ENCODE assay signal across 1 cellular context in the genomic region with DNA sequence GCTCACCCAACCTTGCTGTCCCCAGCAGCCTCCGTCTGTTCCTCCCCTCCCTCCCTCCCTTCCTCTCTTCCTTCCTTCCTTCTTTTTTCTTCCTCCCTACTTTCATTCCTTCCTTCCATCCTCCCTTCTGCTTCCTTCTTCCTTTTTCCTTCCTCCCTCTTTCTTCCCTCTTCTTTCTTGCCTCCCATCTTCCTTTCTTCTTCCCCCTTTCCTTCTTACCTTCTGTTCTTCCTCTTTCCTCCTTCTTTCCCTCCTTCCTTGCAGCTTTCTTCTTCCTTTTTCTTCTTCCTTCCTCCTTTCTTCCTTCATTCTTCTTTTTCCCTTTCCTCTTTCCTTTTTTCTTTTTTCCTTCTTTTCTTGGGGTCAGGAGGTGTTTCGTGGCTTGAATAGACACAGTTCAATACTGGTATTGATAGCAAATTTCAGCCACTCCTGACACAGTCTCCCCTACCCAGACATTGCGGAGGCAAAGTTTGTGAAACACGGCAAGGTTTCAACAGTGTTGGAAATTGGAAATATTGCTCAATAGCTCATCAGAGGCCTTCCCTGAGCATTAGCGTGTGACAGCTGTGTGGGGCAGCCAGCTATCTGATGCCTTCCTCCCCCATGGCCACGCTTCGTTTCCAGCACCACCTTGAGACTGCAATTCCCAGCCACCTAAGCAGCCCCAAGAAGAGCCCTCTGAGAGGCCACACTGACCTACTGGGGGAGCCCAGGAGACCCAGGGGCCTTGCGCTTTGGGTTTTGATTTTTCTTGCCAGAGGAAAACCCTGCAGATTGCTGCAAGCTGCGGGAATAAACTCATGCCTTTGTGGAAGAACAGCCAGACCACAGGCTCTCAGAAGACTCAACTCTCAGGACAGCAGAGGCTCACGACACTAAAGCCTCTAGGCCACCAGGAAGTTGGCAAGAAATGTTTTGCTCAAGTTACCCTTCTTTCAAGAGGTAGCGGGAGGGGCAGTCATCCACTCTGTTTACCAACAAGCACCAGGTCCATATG.
A peak's percentile ranks its signal among the peaks of the same experiment; 100 is the strongest.
TF ChIP-seq lines count a peak whose summit lies in the region.

No MANE protein-coding gene starts in this region.

TF ChIP-seq in HepG2, 621 proteins besides CTCF, POLR2A, EP300 and RAD21 (continued from another document):
- TF ChIP-seq, protein P1, sequence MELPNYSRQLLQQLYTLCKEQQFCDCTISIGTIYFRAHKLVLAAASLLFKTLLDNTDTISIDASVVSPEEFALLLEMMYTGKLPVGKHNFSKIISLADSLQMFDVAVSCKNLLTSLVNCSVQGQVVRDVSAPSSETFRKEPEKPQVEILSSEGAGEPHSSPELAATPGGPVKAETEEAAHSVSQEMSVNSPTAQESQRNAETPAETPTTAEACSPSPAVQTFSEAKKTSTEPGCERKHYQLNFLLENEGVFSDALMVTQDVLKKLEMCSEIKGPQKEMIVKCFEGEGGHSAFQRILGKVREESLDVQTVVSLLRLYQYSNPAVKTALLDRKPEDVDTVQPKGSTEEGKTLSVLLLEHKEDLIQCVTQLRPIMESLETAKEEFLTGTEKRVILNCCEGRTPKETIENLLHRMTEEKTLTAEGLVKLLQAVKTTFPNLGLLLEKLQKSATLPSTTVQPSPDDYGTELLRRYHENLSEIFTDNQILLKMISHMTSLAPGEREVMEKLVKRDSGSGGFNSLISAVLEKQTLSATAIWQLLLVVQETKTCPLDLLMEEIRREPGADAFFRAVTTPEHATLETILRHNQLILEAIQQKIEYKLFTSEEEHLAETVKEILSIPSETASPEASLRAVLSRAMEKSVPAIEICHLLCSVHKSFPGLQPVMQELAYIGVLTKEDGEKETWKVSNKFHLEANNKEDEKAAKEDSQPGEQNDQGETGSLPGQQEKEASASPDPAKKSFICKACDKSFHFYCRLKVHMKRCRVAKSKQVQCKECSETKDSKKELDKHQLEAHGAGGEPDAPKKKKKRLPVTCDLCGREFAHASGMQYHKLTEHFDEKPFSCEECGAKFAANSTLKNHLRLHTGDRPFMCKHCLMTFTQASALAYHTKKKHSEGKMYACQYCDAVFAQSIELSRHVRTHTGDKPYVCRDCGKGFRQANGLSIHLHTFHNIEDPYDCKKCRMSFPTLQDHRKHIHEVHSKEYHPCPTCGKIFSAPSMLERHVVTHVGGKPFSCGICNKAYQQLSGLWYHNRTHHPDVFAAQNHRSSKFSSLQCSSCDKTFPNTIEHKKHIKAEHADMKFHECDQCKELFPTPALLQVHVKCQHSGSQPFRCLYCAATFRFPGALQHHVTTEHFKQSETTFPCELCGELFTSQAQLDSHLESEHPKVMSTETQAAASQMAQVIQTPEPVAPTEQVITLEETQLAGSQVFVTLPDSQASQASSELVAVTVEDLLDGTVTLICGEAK (IDR thresholded peaks at IDR 0.05) = 0 out of 2 replicates have a peak, but pooled peaks have one; percentile 13
- TF ChIP-seq, protein P1 (CRISPR knock-in tag; IDR thresholded peaks at IDR 0.05) = no peak
